In the genomic region with DNA sequence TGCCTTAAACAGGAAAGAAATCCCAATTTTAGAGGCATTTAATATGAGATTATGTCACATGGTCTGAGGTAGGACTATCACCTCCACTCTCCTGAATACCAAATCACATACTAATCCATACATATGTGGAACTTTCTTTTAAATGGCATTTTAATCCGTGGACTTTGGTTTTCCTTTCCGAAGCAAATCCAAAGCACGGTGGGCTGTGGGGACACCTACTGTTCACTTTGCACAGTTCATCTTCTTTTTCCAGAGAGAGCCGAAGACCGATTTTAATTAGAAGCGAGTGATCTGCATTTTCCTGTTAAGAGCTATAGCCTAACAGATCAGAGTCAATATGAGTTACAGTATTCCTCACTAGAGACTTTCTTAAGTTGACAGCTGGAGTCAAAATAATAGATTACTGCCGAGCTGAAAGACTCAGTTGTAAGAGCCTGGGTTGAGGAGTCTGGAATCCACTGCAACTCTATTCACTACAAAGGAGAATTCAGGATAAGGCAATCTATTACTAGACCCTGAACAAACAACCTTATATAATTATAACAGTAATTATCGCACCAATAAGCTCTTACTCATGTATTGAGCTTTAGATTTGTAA, we compare ENCODE assay signal across 9 cellular contexts.
DNase-seq lines count a peak whose midpoint lies in the region; FAIRE-seq and TF ChIP-seq lines count a peak whose summit lies in the region.
"Had no signal": no experiment of that assay in that cellular context is flagged by ENCODE, and none has a peak within 500 bp of the region (broad histone marks: within the 10 kb centered on the region; RNA-seq: fewer than 3 reads in every experiment).

No MANE protein-coding gene starts in this region.

- H3K36me3 ChIP-seq in bronchial epithelial cell (ENCODE audit: control insufficient read depth, insufficient read depth, low read length) = no peaks in the 10 kb centered on the region
- H3K36me3 ChIP-seq in liver (ENCODE audit: control insufficient read depth in 4 of 4, insufficient read depth in 3 of 4, low read depth in 1 of 4, low read length in 3 of 4) = no peaks in the 10 kb centered on the region
- no peaks in the 10 kb centered on the region for H3K36me3 ChIP-seq in MG63

- TF ChIP-seq RAD21 in liver (IDR thresholded peaks at IDR 0.05) = peak; percentile 72 to 78

- no peak overlapping the region for H3K27ac ChIP-seq in liver (ENCODE audit: low read depth in 1 of 2, low read length in 2 of 2)
- H3K27ac ChIP-seq: epithelial cell of prostate had no signal

- DNase-seq in stimulated activated CD4-positive, alpha-beta T cell treated with anti-CD3 and anti-CD28 coated beads, Interleukin-15, amount 100 ng/mL, for 24 hours = peak; percentile 24
- no peak for DNase-seq in stimulated activated CD4-positive, alpha-beta T cell treated with anti-CD3 and anti-CD28 coated beads, Interleukin-4, amount 100 ng/mL, for 4 hours
- DNase-seq in LoVo (ENCODE audit: low spot score) (peak; percentile 22), bronchial epithelial cell (ENCODE audit: low read depth) (peak; percentile 30), MG63 (no peak), NCI-H146 treated with DMSO at 0.1 percent for 48 hours (lab: John Stamatoyannopoulos, UW; ENCODE audit: unreplicated experiment) (no peak), DMS79 (lab: John Stamatoyannopoulos, UW) (no peak)

- H3K4me3 ChIP-seq in bronchial epithelial cell (ENCODE audit: low read depth, low read length) (no peak overlapping the region), liver (ENCODE audit: low read depth in 1 of 3, low read length in 3 of 3) (no peak overlapping the region), MG63 (no peak overlapping the region)

- TF ChIP-seq CTCF in bronchial epithelial cell (IDR thresholded peaks at IDR 0.05; ENCODE audit: insufficient read depth, low read length, severe bottlenecking) (peak; percentile 69), liver (IDR thresholded peaks at IDR 0.05; ENCODE audit: low read depth, low read length, missing input control) (peak; percentile 56)

- FAIRE-seq in bronchial epithelial cell (lab: Jason Lieb, UNC) = no peak

- WGBS in liver = 15% methylated on average over 8 of the region's 8 CpGs

- no peaks in the 10 kb centered on the region for H3K4me1 ChIP-seq in liver (ENCODE audit: control insufficient read depth in 4 of 4, insufficient read depth in 4 of 4, low read length in 3 of 4)

- no peak overlapping the region for H3K9ac ChIP-seq in liver (ENCODE audit: low read depth in 1 of 2, low read length in 2 of 2)

- H3K9me3 ChIP-seq in liver (ENCODE audit: control insufficient read depth in 4 of 4, low read length in 3 of 4) (no peaks in the 10 kb centered on the region), MG63 (no peaks in the 10 kb centered on the region)

- peaks cover 1% of the 10 kb centered on the region for H3K27me3 ChIP-seq in bronchial epithelial cell (ENCODE audit: control insufficient read depth, insufficient read depth, low read length)
- no peaks in the 10 kb centered on the region for H3K27me3 ChIP-seq in liver (ENCODE audit: control insufficient read depth in 4 of 4, insufficient read depth in 4 of 4, low read length in 3 of 4)
- H3K27me3 ChIP-seq in MG63 = no peaks in the 10 kb centered on the region

TF ChIP-seq in liver, 16 proteins besides CTCF, POLR2A, EP300 and RAD21:
- TF ChIP-seq HNF4A (conservative IDR thresholded peaks at IDR 0.05) (peak; percentile 10 to 47), TAF1 (conservative IDR thresholded peaks at IDR 0.05) (no peak), NR2F2 (IDR thresholded peaks at IDR 0.05) (no peak), EGR1 (IDR thresholded peaks at IDR 0.05; ENCODE audit: low read depth in 2 of 2) (no peak)
- TF ChIP-seq, protein P1, sequence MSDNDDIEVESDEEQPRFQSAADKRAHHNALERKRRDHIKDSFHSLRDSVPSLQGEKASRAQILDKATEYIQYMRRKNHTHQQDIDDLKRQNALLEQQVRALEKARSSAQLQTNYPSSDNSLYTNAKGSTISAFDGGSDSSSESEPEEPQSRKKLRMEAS (IDR thresholded peaks at IDR 0.05) = no peak
- TF ChIP-seq, protein P2, sequence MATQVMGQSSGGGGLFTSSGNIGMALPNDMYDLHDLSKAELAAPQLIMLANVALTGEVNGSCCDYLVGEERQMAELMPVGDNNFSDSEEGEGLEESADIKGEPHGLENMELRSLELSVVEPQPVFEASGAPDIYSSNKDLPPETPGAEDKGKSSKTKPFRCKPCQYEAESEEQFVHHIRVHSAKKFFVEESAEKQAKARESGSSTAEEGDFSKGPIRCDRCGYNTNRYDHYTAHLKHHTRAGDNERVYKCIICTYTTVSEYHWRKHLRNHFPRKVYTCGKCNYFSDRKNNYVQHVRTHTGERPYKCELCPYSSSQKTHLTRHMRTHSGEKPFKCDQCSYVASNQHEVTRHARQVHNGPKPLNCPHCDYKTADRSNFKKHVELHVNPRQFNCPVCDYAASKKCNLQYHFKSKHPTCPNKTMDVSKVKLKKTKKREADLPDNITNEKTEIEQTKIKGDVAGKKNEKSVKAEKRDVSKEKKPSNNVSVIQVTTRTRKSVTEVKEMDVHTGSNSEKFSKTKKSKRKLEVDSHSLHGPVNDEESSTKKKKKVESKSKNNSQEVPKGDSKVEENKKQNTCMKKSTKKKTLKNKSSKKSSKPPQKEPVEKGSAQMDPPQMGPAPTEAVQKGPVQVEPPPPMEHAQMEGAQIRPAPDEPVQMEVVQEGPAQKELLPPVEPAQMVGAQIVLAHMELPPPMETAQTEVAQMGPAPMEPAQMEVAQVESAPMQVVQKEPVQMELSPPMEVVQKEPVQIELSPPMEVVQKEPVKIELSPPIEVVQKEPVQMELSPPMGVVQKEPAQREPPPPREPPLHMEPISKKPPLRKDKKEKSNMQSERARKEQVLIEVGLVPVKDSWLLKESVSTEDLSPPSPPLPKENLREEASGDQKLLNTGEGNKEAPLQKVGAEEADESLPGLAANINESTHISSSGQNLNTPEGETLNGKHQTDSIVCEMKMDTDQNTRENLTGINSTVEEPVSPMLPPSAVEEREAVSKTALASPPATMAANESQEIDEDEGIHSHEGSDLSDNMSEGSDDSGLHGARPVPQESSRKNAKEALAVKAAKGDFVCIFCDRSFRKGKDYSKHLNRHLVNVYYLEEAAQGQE (IDR thresholded peaks at IDR 0.05) = no peak
- TF ChIP-seq, protein P3, sequence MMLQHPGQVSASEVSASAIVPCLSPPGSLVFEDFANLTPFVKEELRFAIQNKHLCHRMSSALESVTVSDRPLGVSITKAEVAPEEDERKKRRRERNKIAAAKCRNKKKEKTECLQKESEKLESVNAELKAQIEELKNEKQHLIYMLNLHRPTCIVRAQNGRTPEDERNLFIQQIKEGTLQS (IDR thresholded peaks at IDR 0.05) = no peak
TF ChIP-seq in liver: peak in this region for 1.

Comparison
In these comparisons a context has a peak if more than half of its experiments do, and no peak if none do; other contexts are left out.
1. DNase-seq: peak in stimulated activated CD4-positive, alpha-beta T cell treated with anti-CD3 and anti-CD28 coated beads, Interleukin-15, amount 100 ng/mL, for 24 hours (single experiment), LoVo (single experiment) and bronchial epithelial cell (single experiment); none in stimulated activated CD4-positive, alpha-beta T cell treated with anti-CD3 and anti-CD28 coated beads, Interleukin-4, amount 100 ng/mL, for 4 hours (0 of 2), MG63 (single experiment), NCI-H146 treated with DMSO at 0.1 percent for 48 hours (single experiment) and DMS79 (single experiment).